In genomic region chr13:95524270-95524901, GRCh38 we compare ENCODE assay signal across 30 cellular contexts. TPM values are rescaled to one million over a fixed set of nuclear protein-coding genes. Genes with fewer than 3 reads are reported as not detected.
A peak's percentile ranks its signal among the peaks of the same experiment; 100 is the strongest.
DNase-seq lines count a peak whose midpoint lies in the region; ATAC-seq and TF ChIP-seq lines count a peak whose summit lies in the region.
"Had no signal": no experiment of that assay in that cellular context is flagged by ENCODE, and none has a peak within 500 bp of the region (broad histone marks: within the 10 kb centered on the region; RNA-seq: fewer than 3 reads in every experiment).

No MANE protein-coding gene starts in this region.

- H4K20me1 ChIP-seq in mammary epithelial cell (ENCODE audit: insufficient read depth, low read length): no peaks in the 10 kb centered on the region

- intact Hi-C loops in mammary epithelial cell (cut with micrococcal nuclease): loop anchor here (1.0 kb wide), 1 partner anchor 30 kb away; no protein-coding TSS in a partner anchor

- H3K4me2 ChIP-seq in mammary epithelial cell (ENCODE audit: insufficient read depth, low read depth, low read length): peak overlapping the region; percentile 43

- no peaks in the 10 kb centered on the region for H3K36me3 ChIP-seq in mammary epithelial cell (ENCODE audit: insufficient read depth, low read length)
- H3K36me3 ChIP-seq: heart left ventricle, pancreas, tibial nerve had no signal

- H3K9ac ChIP-seq in mammary epithelial cell (ENCODE audit: insufficient read depth, low read length): no peak overlapping the region

- CTCF ChIA-PET in mammary epithelial cell (lab: Charles Lee; ENCODE audit: low non-redundant PET): no interaction called here

- no TSS peak for BruUV-seq in mammary epithelial cell (replicated peaks; lab: Mats Ljungman, UMichigan)

- no peak overlapping the region for H3K27ac ChIP-seq in mammary epithelial cell (ENCODE audit: insufficient read depth, low read depth, low read length)
- H3K27ac ChIP-seq in foreskin keratinocyte: no peak overlapping the region
- H3K27ac ChIP-seq: 22Rv1, heart left ventricle, pancreas, SK-N-MC, tibial nerve had no signal

- TF ChIP-seq CTCF in mammary epithelial cell (conservative IDR thresholded peaks at IDR 0.05 in 1 of 2, IDR thresholded peaks at IDR 0.05 in 1 of 2; ENCODE audit: extremely low read depth in 1 of 2, insufficient read depth in 1 of 2, low read depth in 1 of 2, low read length in 2 of 2): no peak
- TF ChIP-seq CTCF in foreskin keratinocyte (conservative IDR thresholded peaks at IDR 0.05): no peak

- no peak overlapping the region for H2AFZ ChIP-seq in mammary epithelial cell (ENCODE audit: low read depth, low read length)

- no peak overlapping the region for H3K4me3 ChIP-seq in mammary epithelial cell (replicated peaks in 1 of 3; ENCODE audit: insufficient read depth in 1 of 3, low read depth in 2 of 3, low read length in 3 of 3)
- H3K4me3 ChIP-seq: heart left ventricle, lung, pancreas, SK-N-MC, tibial nerve had no signal

- H3K79me2 ChIP-seq in mammary epithelial cell (ENCODE audit: insufficient read depth, low read length): no peaks in the 10 kb centered on the region

- H3K4me1 ChIP-seq in mammary epithelial cell (ENCODE audit: insufficient read depth, low read length) (peaks cover 5% of the 10 kb centered on the region), foreskin keratinocyte (peaks cover 3% of the 10 kb centered on the region)
- H3K4me1 ChIP-seq: heart left ventricle, tibial nerve had no signal

- ATAC-seq in foreskin keratinocyte: peak; percentile 88
- no peak for ATAC-seq in GM19328 (IDR thresholded peaks at IDR 0.05; ENCODE audit: unreplicated experiment)
- no peak for ATAC-seq in GM18511 (IDR thresholded peaks at IDR 0.05; ENCODE audit: unreplicated experiment)
- ATAC-seq: heart left ventricle, T-helper 17 cell had no signal

- dilution Hi-C loops in mammary epithelial cell (cut with HindIII; ENCODE audit: low sequenced_read_pairs): no loop called here

- H3K9me3 ChIP-seq in mammary epithelial cell (replicated peaks; ENCODE audit: insufficient read depth, low read length): no peaks in the 10 kb centered on the region
- H3K9me3 ChIP-seq: pancreas had no signal

- DNase-seq in NOMO-1 (lab: John Stamatoyannopoulos, UW; ENCODE audit: unreplicated experiment in 2 of 2) (peak; percentile 19 to 66), NOMO-1 treated with dmso at 0.1 percent for 144 hours (lab: John Stamatoyannopoulos, UW; ENCODE audit: unreplicated experiment) (no peak), MV-4-11 (lab: John Stamatoyannopoulos, UW) (peak; percentile 78), mammary epithelial cell (peak; percentile 86), foreskin keratinocyte (peak; percentile 82 to 90), NCI-H1048 (lab: John Stamatoyannopoulos, UW) (no peak)
- DNase-seq: activated CD4-positive, alpha-beta T cell treated with anti-CD3 and anti-CD28 coated beads for 1 hour; activated effector memory CD4-positive, alpha-beta T cell treated with Interleukin-2 at 50 U/mL for 16 hours; activated naive CD8-positive, alpha-beta T cell treated with anti-CD3 and anti-CD28 coated beads for 36 hours; CD8-positive, alpha-beta memory T cell; cerebellar nuclear complex; foreskin fibroblast; H9; heart left ventricle; NCI-H1694; NCI-H2171; NCI-H526; NK-92 treated with Interleukin-12 subunit alpha and Interleukin-12 subunit beta, amount 100 ng/mL, for 24 hours; pancreas; retina; stimulated activated CD4-positive, alpha-beta T cell treated with anti-CD3 and anti-CD28 coated beads, Interleukin-2, amount 100 ng/mL, for 24 hours; T-helper 17 cell had no signal

- in situ Hi-C loops in mammary epithelial cell (cut with MboI; ENCODE audit: low sequenced_read_pairs in 2 of 2): no loop called here

- WGBS in mammary epithelial cell (ENCODE audit: low coverage, missing lambda C conversion rate): 11% methylated on average over 5 of the region's 5 CpGs

- H3K27me3 ChIP-seq in mammary epithelial cell (ENCODE audit: insufficient read depth, low read length) (no peaks in the 10 kb centered on the region), foreskin keratinocyte (no peaks in the 10 kb centered on the region)
- H3K27me3 ChIP-seq: heart left ventricle, pancreas, tibial nerve had no signal

RNA-seq across cellular contexts. Expression of gene CLDN10, which starts 28.1 kb away (rescaled TPM):
- total RNA-seq in mammary epithelial cell (under 1 TPM in 1 of 2 donors, not detected in 1; 0.17 TPM), foreskin keratinocyte (not detected in 2 replicates)
- polyA plus RNA-seq in mammary epithelial cell (not detected), foreskin keratinocyte (not detected in 2 replicates)
- polyA minus RNA-seq in mammary epithelial cell: not detected
- total RNA-seq: activated naive CD8-positive, alpha-beta T cell treated with anti-CD3 and anti-CD28 coated beads for 36 hours; CD8-positive, alpha-beta memory T cell; G401; T-helper 17 cell had no signal
- polyA plus RNA-seq: CD8-positive, alpha-beta memory T cell; neural cell had no signal

Comparison
In these comparisons a context has a peak if more than half of its experiments do, and no peak if none do; other contexts are left out.
1. DNase-seq: peak in NOMO-1 (2 of 2), MV-4-11 (single experiment), mammary epithelial cell (single experiment) and foreskin keratinocyte (2 of 2); none in NOMO-1 treated with dmso at 0.1 percent for 144 hours (single experiment) and NCI-H1048 (single experiment).